ENCODE assay signal across 20 cellular contexts in genomic region chrX:46251755-46252154, GRCh38.
DNase-seq lines count a peak whose midpoint lies in the region; ATAC-seq and TF ChIP-seq lines count a peak whose summit lies in the region.
"Had no signal": no experiment of that assay in that cellular context is flagged by ENCODE, and none has a peak within 500 bp of the region (broad histone marks: within the 10 kb centered on the region; RNA-seq: fewer than 3 reads in every experiment).

No MANE protein-coding gene starts in this region.

- H3K27ac Mint-ChIP-seq in activated CD4-positive, alpha-beta T cell treated with anti-CD3 and anti-CD28 coated beads, Interleukin-2, amount 10 ng/mL, durations not matched to agents 24 days and 14 days = no peak overlapping the region
- no peak overlapping the region for H3K27ac Mint-ChIP-seq in CD4-positive, alpha-beta T cell
- H3K27ac Mint-ChIP-seq: activated CD4-positive, alpha-beta memory T cell treated with anti-CD3 and anti-CD28 coated beads for 36 hours; activated T-helper 17 cell treated with anti-CD3 and anti-CD28 coated beads, Interleukin-2, amount 50 U/mL, for 72 hours; brain; effector memory CD8-positive, alpha-beta T cell had no signal

- no peaks in the 10 kb centered on the region for H3K27me3 Mint-ChIP-seq in activated CD4-positive, alpha-beta T cell treated with anti-CD3 and anti-CD28 coated beads, Interleukin-2, amount 10 ng/mL, durations not matched to agents 24 days and 14 days
- H3K27me3 Mint-ChIP-seq in CD4-positive, alpha-beta T cell = no peaks in the 10 kb centered on the region
- H3K27me3 Mint-ChIP-seq: activated CD4-positive, alpha-beta memory T cell treated with anti-CD3 and anti-CD28 coated beads for 36 hours; activated T-helper 17 cell treated with anti-CD3 and anti-CD28 coated beads, Interleukin-2, amount 50 U/mL, for 72 hours; brain; naive B cell had no signal

- H3K27me3 ChIP-seq in SJSA1 (replicated peaks) = no peaks in the 10 kb centered on the region
- no peaks in the 10 kb centered on the region for H3K27me3 ChIP-seq in CD4-positive, alpha-beta T cell (ENCODE audit: control insufficient read depth, insufficient read depth, low read length)
- H3K27me3 ChIP-seq: BLaER1 treated with 17β-estradiol and CSF1 and Interleukin-3, amounts not matched to agents 10 nM and 100 nM; transverse colon had no signal

- DNase-seq in HCEC 1CT = peak; percentile 22
- peak; percentile 37 to 39 for DNase-seq in SJSA1 (ENCODE audit: low read depth in 1 of 2, low spot score in 2 of 2)
- DNase-seq in fibroblast of gingiva (ENCODE audit: low read depth) = peak; percentile 29
- peak; percentile 51 for DNase-seq in renal cortical epithelial cell (ENCODE audit: low read depth)
- no peak for DNase-seq in activated CD4-positive, alpha-beta T cell treated with anti-CD3 and anti-CD28 coated beads, Interleukin-2, amount 10 ng/mL, durations not matched to agents 24 days and 14 days
- DNase-seq in CD4-positive, alpha-beta T cell = no peak
- DNase-seq in Ammon's horn (ENCODE audit: low spot score) = no peak
- DNase-seq in amygdala (lab: John Stamatoyannopoulos, UW) = no peak
- DNase-seq: activated CD4-positive, alpha-beta memory T cell treated with anti-CD3 and anti-CD28 coated beads for 36 hours; effector memory CD8-positive, alpha-beta T cell; hippocampal formation; left ventricle myocardium superior; naive B cell; NCI-H1930; Right ventricle myocardium superior; transverse colon had no signal

- no peak for TF ChIP-seq CTCF in CD4-positive, alpha-beta T cell (IDR thresholded peaks at IDR 0.05)

- peak overlapping the region; percentile 30 for H3K27ac ChIP-seq in SJSA1
- H3K27ac ChIP-seq in CD4-positive, alpha-beta T cell (ENCODE audit: low read depth, low read length) = no peak overlapping the region
- H3K27ac ChIP-seq: BLaER1 treated with 17β-estradiol and CSF1 and Interleukin-3, amounts not matched to agents 10 nM and 100 nM; prostate gland; transverse colon had no signal

- H3K36me3 Mint-ChIP-seq in activated CD4-positive, alpha-beta T cell treated with anti-CD3 and anti-CD28 coated beads, Interleukin-2, amount 10 ng/mL, durations not matched to agents 24 days and 14 days (ENCODE audit: low read depth) = no peaks in the 10 kb centered on the region
- no peaks in the 10 kb centered on the region for H3K36me3 Mint-ChIP-seq in CD4-positive, alpha-beta T cell (ENCODE audit: low read depth)
- H3K36me3 Mint-ChIP-seq: activated CD4-positive, alpha-beta memory T cell treated with anti-CD3 and anti-CD28 coated beads for 36 hours; brain; naive B cell had no signal

- H3K4me3 Mint-ChIP-seq in activated CD4-positive, alpha-beta T cell treated with anti-CD3 and anti-CD28 coated beads, Interleukin-2, amount 10 ng/mL, durations not matched to agents 24 days and 14 days = no peak overlapping the region
- H3K4me3 Mint-ChIP-seq in CD4-positive, alpha-beta T cell = no peak overlapping the region
- H3K4me3 Mint-ChIP-seq: activated CD4-positive, alpha-beta memory T cell treated with anti-CD3 and anti-CD28 coated beads for 36 hours; activated T-helper 17 cell treated with anti-CD3 and anti-CD28 coated beads, Interleukin-2, amount 50 U/mL, for 72 hours; brain; effector memory CD8-positive, alpha-beta T cell; naive B cell had no signal

- CTCF ChIA-PET in CD4-positive, alpha-beta T cell (lab: Charles Lee) = no interaction called here

- intact Hi-C loops in activated CD4-positive, alpha-beta T cell treated with anti-CD3 and anti-CD28 coated beads, Interleukin-2, amount 10 ng/mL, durations not matched to agents 24 days and 14 days (cut with micrococcal nuclease) = no loop called here
- intact Hi-C loops in CD4-positive, alpha-beta T cell (cut with DNase I, micrococcal nuclease) = no loop called here

- no peaks in the 10 kb centered on the region for H3K9me3 ChIP-seq in SJSA1 (replicated peaks)
- H3K9me3 ChIP-seq in CD4-positive, alpha-beta T cell (ENCODE audit: control insufficient read depth, low read length) = no peaks in the 10 kb centered on the region
- H3K9me3 ChIP-seq: prostate gland, transverse colon had no signal

- H3K4me1 Mint-ChIP-seq in activated CD4-positive, alpha-beta T cell treated with anti-CD3 and anti-CD28 coated beads, Interleukin-2, amount 10 ng/mL, durations not matched to agents 24 days and 14 days = no peaks in the 10 kb centered on the region
- no peaks in the 10 kb centered on the region for H3K4me1 Mint-ChIP-seq in CD4-positive, alpha-beta T cell (ENCODE audit: low read depth)
- H3K4me1 Mint-ChIP-seq: activated T-helper 17 cell treated with anti-CD3 and anti-CD28 coated beads, Interleukin-2, amount 50 U/mL, for 72 hours; brain had no signal

- H3K4me1 ChIP-seq in SJSA1 (replicated peaks) = peaks cover 25% of the 10 kb centered on the region
- H3K4me1 ChIP-seq: prostate gland, transverse colon had no signal

- H3K36me3 ChIP-seq in SJSA1 = no peaks in the 10 kb centered on the region
- H3K36me3 ChIP-seq: BLaER1 treated with 17β-estradiol and CSF1 and Interleukin-3, amounts not matched to agents 10 nM and 100 nM; prostate gland; transverse colon had no signal

- ATAC-seq in CD4-positive, alpha-beta T cell (ENCODE audit: poor library complexity) = no peak
- ATAC-seq: activated T-helper 17 cell treated with anti-CD3 and anti-CD28 coated beads, Interleukin-2, amount 50 U/mL, for 72 hours; effector memory CD8-positive, alpha-beta T cell; left ventricle myocardium superior had no signal

- POLR2A ChIA-PET in CD4-positive, alpha-beta T cell (lab: Charles Lee) = interaction anchor here (0.5 kb wide), 1 partner anchor 69 kb away, joined by 3 read pairs; no protein-coding TSS in a partner anchor

- no peaks in the 10 kb centered on the region for H3K9me3 Mint-ChIP-seq in activated CD4-positive, alpha-beta T cell treated with anti-CD3 and anti-CD28 coated beads, Interleukin-2, amount 10 ng/mL, durations not matched to agents 24 days and 14 days
- no peaks in the 10 kb centered on the region for H3K9me3 Mint-ChIP-seq in CD4-positive, alpha-beta T cell
- H3K9me3 Mint-ChIP-seq: activated CD4-positive, alpha-beta memory T cell treated with anti-CD3 and anti-CD28 coated beads for 36 hours; activated T-helper 17 cell treated with anti-CD3 and anti-CD28 coated beads, Interleukin-2, amount 50 U/mL, for 72 hours; brain; effector memory CD8-positive, alpha-beta T cell had no signal

- H3K4me3 ChIP-seq in SJSA1 = no peak overlapping the region
- H3K4me3 ChIP-seq: BLaER1 treated with 17β-estradiol and CSF1 and Interleukin-3, amounts not matched to agents 10 nM and 100 nM; prostate gland; transverse colon had no signal

Comparison
In these comparisons a context has a peak if more than half of its experiments do, and no peak if none do; other contexts are left out.
1. DNase-seq: peak in HCEC 1CT (single experiment), SJSA1 (2 of 2), fibroblast of gingiva (single experiment) and renal cortical epithelial cell (single experiment); none in activated CD4-positive, alpha-beta T cell treated with anti-CD3 and anti-CD28 coated beads, Interleukin-2, amount 10 ng/mL, durations not matched to agents 24 days and 14 days (single experiment), CD4-positive, alpha-beta T cell (0 of 10), Ammon's horn (single experiment) and amygdala (0 of 56).